9 cellular contexts compared by ENCODE assay signal in genomic region chr3:9400626-9401025, GRCh38. TPM values are rescaled to one million over a fixed set of nuclear protein-coding genes. Genes with fewer than 3 reads are reported as not detected.
A peak's percentile ranks its signal among the peaks of the same experiment; 100 is the strongest.
DNase-seq lines count a peak whose midpoint lies in the region; ATAC-seq, FAIRE-seq and TF ChIP-seq lines count a peak whose summit lies in the region.
"Had no signal": no experiment of that assay in that cellular context is flagged by ENCODE, and none has a peak within 500 bp of the region (broad histone marks: within the 10 kb centered on the region; RNA-seq: fewer than 3 reads in every experiment).

No MANE protein-coding gene starts in this region.

- peaks cover 25% of the 10 kb centered on the region for H3K36me3 Mint-ChIP-seq in activated B cell treated with CpG ODN at 0.5 μM for 24 hours (ENCODE audit: low read depth)

- no peaks in the 10 kb centered on the region for H3K27me3 Mint-ChIP-seq in activated B cell treated with CpG ODN at 0.5 μM for 24 hours

- peak overlapping the region; percentile 31 for H3K27ac Mint-ChIP-seq in activated B cell treated with CpG ODN at 0.5 μM for 24 hours

- H3K9me3 ChIP-seq in heart right ventricle (no peaks in the 10 kb centered on the region), right cardiac atrium (ENCODE audit: control insufficient read depth, low read length) (no peaks in the 10 kb centered on the region), iPS-18a (ENCODE audit: control insufficient read depth, low read depth, low read length) (no peaks in the 10 kb centered on the region), upper lobe of left lung (no peaks in the 10 kb centered on the region)

- peaks cover 11 to 77% (median 70%) of the 10 kb centered on the region in 9 donors for H3K4me1 ChIP-seq in heart right ventricle
- peaks cover 4% of the 10 kb centered on the region for H3K4me1 ChIP-seq in right cardiac atrium (ENCODE audit: control insufficient read depth, insufficient read depth, low read length)
- H3K4me1 ChIP-seq in iPS-18a (ENCODE audit: control insufficient read depth, low read depth, low read length) = peaks cover 62% of the 10 kb centered on the region
- H3K4me1 ChIP-seq in upper lobe of left lung = peaks cover 45 to 74% (median 61%) of the 10 kb centered on the region in 4 donors

- TF ChIP-seq EP300 in upper lobe of left lung (IDR thresholded peaks at IDR 0.05) = no peak

- no peaks in the 10 kb centered on the region for H3K27me3 ChIP-seq in heart right ventricle
- no peaks in the 10 kb centered on the region for H3K27me3 ChIP-seq in right cardiac atrium (ENCODE audit: control insufficient read depth, insufficient read depth)
- no peaks in the 10 kb centered on the region for H3K27me3 ChIP-seq in iPS-18a (ENCODE audit: control insufficient read depth, insufficient read depth, low read length)
- no peaks in the 10 kb centered on the region for H3K27me3 ChIP-seq in upper lobe of left lung

- POLR2A ChIA-PET in activated B cell treated with CpG ODN at 0.5 μM for 24 hours (lab: Charles Lee) = no interaction called here

- no peak for DNase-seq in heart right ventricle
- no peak for DNase-seq in right cardiac atrium
- no peak for DNase-seq in activated B cell treated with CpG ODN at 0.5 μM for 24 hours
- no peak for DNase-seq in upper lobe of left lung
- DNase-seq in RCC 7860 (ENCODE audit: low spot score) = no peak
- no peak for DNase-seq in DMS79 treated with DMSO at 0.1 percent for 48 hours (lab: John Stamatoyannopoulos, UW)
- no peak for DNase-seq in 8988T
- DNase-seq: activated CD4-positive, CD25-positive, alpha-beta regulatory T cell had no signal

- ATAC-seq in heart right ventricle = no peak
- no peak for ATAC-seq in right cardiac atrium
- no peak for ATAC-seq in activated B cell treated with CpG ODN at 0.5 μM for 24 hours (ENCODE audit: low read depth)
- ATAC-seq in upper lobe of left lung (ENCODE audit: low FRiP score in 2 of 2) = no peak

- no peak for TF ChIP-seq CTCF in heart right ventricle (IDR thresholded peaks at IDR 0.05)
- no peak for TF ChIP-seq CTCF in activated B cell treated with CpG ODN at 0.5 μM for 24 hours (IDR thresholded peaks at IDR 0.05)
- no peak for TF ChIP-seq CTCF in upper lobe of left lung (IDR thresholded peaks at IDR 0.05)

- H3K36me3 ChIP-seq in heart right ventricle = no peaks in the 10 kb centered on the region
- peaks cover under 1% of the 10 kb centered on the region for H3K36me3 ChIP-seq in iPS-18a (ENCODE audit: control insufficient read depth, low read depth, low read length)
- H3K36me3 ChIP-seq in upper lobe of left lung = no peaks in the 10 kb centered on the region

- H3K4me3 ChIP-seq in heart right ventricle (peak overlapping the region in 5 of 10 donors; percentile 1 to 91 (median 90)), right cardiac atrium (ENCODE audit: low read length) (no peak overlapping the region), iPS-18a (ENCODE audit: low read length) (peak overlapping the region; percentile 83), upper lobe of left lung (no peak overlapping the region)

- H3K27ac ChIP-seq in heart right ventricle = peak overlapping the region in 8 of 10 donors; percentile 97 to 99 (median 99)
- no peak overlapping the region for H3K27ac ChIP-seq in right cardiac atrium (ENCODE audit: low read length)
- no peak overlapping the region for H3K27ac ChIP-seq in iPS-18a (ENCODE audit: low read length)
- peak overlapping the region in 3 of 4 donors; percentile 99 to 100 (median 100) for H3K27ac ChIP-seq in upper lobe of left lung

- peaks cover 64% of the 10 kb centered on the region for H3K4me1 Mint-ChIP-seq in activated B cell treated with CpG ODN at 0.5 μM for 24 hours

- TF ChIP-seq POLR2A in upper lobe of left lung (IDR thresholded peaks at IDR 0.05) = no peak

- FAIRE-seq in RCC 7860 (lab: Jason Lieb, UNC) = no peak

- no peak overlapping the region for H3K4me3 Mint-ChIP-seq in activated B cell treated with CpG ODN at 0.5 μM for 24 hours

- peak overlapping the region; percentile 89 for H3K9ac ChIP-seq in iPS-18a (ENCODE audit: low read length)

- no peaks in the 10 kb centered on the region for H3K9me3 Mint-ChIP-seq in activated B cell treated with CpG ODN at 0.5 μM for 24 hours

- WGBS in heart right ventricle, 2 donors = 16 to 19% methylated on average over 4 of the region's 4 CpGs
- WGBS in right cardiac atrium = 17% methylated on average over 4 of the region's 4 CpGs
- WGBS in upper lobe of left lung, 2 donors = 31 to 35% methylated on average over 4 of the region's 4 CpGs

- intact Hi-C loops in heart right ventricle (cut with DNase I) (loop anchor here in 1 of 10 donors (2.0 kb wide), 1 partner anchor 22 kb away; no protein-coding TSS in a partner anchor), right cardiac atrium (cut with DNase I) (no loop called here), activated B cell treated with CpG ODN at 0.5 μM for 24 hours (cut with micrococcal nuclease) (no loop called here)

- CTCF ChIA-PET in activated B cell treated with CpG ODN at 0.5 μM for 24 hours (lab: Charles Lee) = no interaction called here

RNA-seq across cellular contexts. Expression of gene SETD5, which starts 3.2 kb away (rescaled TPM):
- 10 to 100 TPM; 45.0 to 64.7 (median 57.5) TPM for total RNA-seq in heart right ventricle
- 10 to 100 TPM; 10.8 to 42.7 TPM for polyA plus RNA-seq in heart right ventricle
- 10 to 100 TPM; 64.4 to 73.6 (median 65.0) TPM for total RNA-seq in right cardiac atrium
- 29.4 TPM for polyA plus RNA-seq in right cardiac atrium
- 144 and 162 TPM in 2 replicates for total RNA-seq in activated B cell treated with CpG ODN at 0.5 μM for 24 hours
- 100 to 1,000 TPM in 3 of 6 donors, 10 to 100 TPM in 3; 75.1 to 213 (median 113) TPM for total RNA-seq in upper lobe of left lung

RNA-seq across cellular contexts. Expression of gene THUMPD3, which starts 37.8 kb away (rescaled TPM):
- total RNA-seq in heart right ventricle = 10 to 100 TPM; 40.3 to 72.1 (median 52.5) TPM
- 10 to 100 TPM; 40.7 to 57.4 TPM for polyA plus RNA-seq in heart right ventricle
- 10 to 100 TPM; 43.9 to 46.6 (median 46.2) TPM for total RNA-seq in right cardiac atrium
- 29.0 TPM for polyA plus RNA-seq in right cardiac atrium
- total RNA-seq in activated B cell treated with CpG ODN at 0.5 μM for 24 hours = 34.3 and 42.0 TPM in 2 replicates
- total RNA-seq in upper lobe of left lung = 10 to 100 TPM; 21.9 to 41.9 (median 31.0) TPM

Comparison
In these comparisons a context has a peak if more than half of its experiments do, and no peak if none do; other contexts are left out.
1. H3K27ac ChIP-seq: peak in heart right ventricle (8 of 10) and upper lobe of left lung (3 of 4); none in right cardiac atrium (single experiment) and iPS-18a (single experiment).